In genomic region chr19:15613338-15613737, GRCh38 we compare ENCODE assay signal across 10 cellular contexts. TPM values are rescaled to one million over a fixed set of nuclear protein-coding genes. Genes with fewer than 3 reads are reported as not detected.
"Had no signal": no experiment of that assay in that cellular context is flagged by ENCODE, and none has a peak within 500 bp of the region (broad histone marks: within the 10 kb centered on the region; RNA-seq: fewer than 3 reads in every experiment).

No MANE protein-coding gene starts in this region.

- H3K27ac ChIP-seq: HL-60 had no signal

- H3K4me2 ChIP-seq: GM23338 had no signal

- ATAC-seq: GM23338, HepG2 had no signal

- H2AFZ ChIP-seq: GM23338 had no signal

- FAIRE-seq: H1, H54, HepG2 had no signal

- H3K4me3 ChIP-seq: GM23338 had no signal

- DNase-seq: H9, HCEC 1CT, KG1 had no signal

RNA-seq across cellular contexts. Expression of gene CYP4F8, which starts 1.7 kb away (rescaled TPM):
- total RNA-seq: GM23338, H1, H9, HepG2, HT1080 had no signal
- polyA plus RNA-seq: GM23338, H1, HepG2, IgD-negative memory B cell had no signal

RNA-seq across cellular contexts. Expression of gene CYP4F3, which starts 27.4 kb away (rescaled TPM):
- total RNA-seq: GM23338, H1, H9 had no signal
- polyA plus RNA-seq: GM23338, H1, IgD-negative memory B cell had no signal

RNA-seq across cellular contexts. Expression of gene CYP4F12, which starts 59.5 kb away (rescaled TPM):
- total RNA-seq: GM23338, H1, H9, HT1080 had no signal
- polyA plus RNA-seq: GM23338, H1, IgD-negative memory B cell had no signal
